In genomic region chr7:55099086-55099831, GRCh38 we compare ENCODE assay signal across 12 cellular contexts.
DNase-seq lines count a peak whose midpoint lies in the region; ATAC-seq and TF ChIP-seq lines count a peak whose summit lies in the region.
"Had no signal": no experiment of that assay in that cellular context is flagged by ENCODE, and none has a peak within 500 bp of the region (broad histone marks: within the 10 kb centered on the region; RNA-seq: fewer than 3 reads in every experiment).

No MANE protein-coding gene starts in this region.

- WGBS in adrenal gland, 4 donors: 37 to 55% (median 49%) methylated on average over 9 of the region's 9 CpGs
- 21 to 34% methylated on average over 5 to 7 of the region's 9 CpGs for WGBS in gastroesophageal sphincter (ENCODE audit: low coverage in 1 of 2), 2 donors

- ATAC-seq in gastroesophageal sphincter (peak; percentile 72), HG02885 (IDR thresholded peaks at IDR 0.05; ENCODE audit: poor library complexity, unreplicated experiment) (no peak)
- ATAC-seq: activated CD8-positive, alpha-beta memory T cell treated with anti-CD3 and anti-CD28 coated beads, Interleukin-2, amount 10 ng/mL, durations not matched to agents 7 days and 5 days had no signal

- TF ChIP-seq POLR2A in adrenal gland (IDR thresholded peaks at IDR 0.05): peak in 1 of 2 donors; percentile 18
- TF ChIP-seq POLR2A in gastroesophageal sphincter (IDR thresholded peaks at IDR 0.05): no peak

- H3K27me3 ChIP-seq in adrenal gland: no peaks in the 10 kb centered on the region
- H3K27me3 ChIP-seq in gastroesophageal sphincter: no peaks in the 10 kb centered on the region

- TF ChIP-seq EP300 in gastroesophageal sphincter (IDR thresholded peaks at IDR 0.05): no peak

- H3K4me3 ChIP-seq in adrenal gland (no peak overlapping the region), gastroesophageal sphincter (no peak overlapping the region)

- H3K27ac ChIP-seq in adrenal gland (peak overlapping the region in 3 of 5 donors; percentile 26 to 81 (median 50)), gastroesophageal sphincter (peak overlapping the region; percentile 25 to 83 (median 81))
- H3K27ac ChIP-seq: KMS-11, parathyroid adenoma had no signal

- DNase-seq in AG08395 (ENCODE audit: low spot score) (peak; percentile 48), adrenal gland (peak in 1 of 7 donors; percentile 37), pons (ENCODE audit: low spot score) (peak; percentile 75), mucosa of gallbladder (ENCODE audit: low spot score) (no peak), NCI-H82 (lab: John Stamatoyannopoulos, UW) (no peak)
- DNase-seq in central memory CD4-positive, alpha-beta T cell: no peak
- DNase-seq: activated CD8-positive, alpha-beta memory T cell treated with anti-CD3 and anti-CD28 coated beads, Interleukin-2, amount 10 ng/mL, durations not matched to agents 7 days and 5 days; cerebellar nuclear complex had no signal

- no peak for TF ChIP-seq CTCF in adrenal gland (IDR thresholded peaks at IDR 0.05)
- no peak for TF ChIP-seq CTCF in gastroesophageal sphincter (IDR thresholded peaks at IDR 0.05)

- intact Hi-C loops in adrenal gland (cut with DNase I): no loop called here

- H3K9me3 ChIP-seq in adrenal gland (replicated peaks in 1 of 3) (no peaks in the 10 kb centered on the region), gastroesophageal sphincter (no peaks in the 10 kb centered on the region)

- H3K36me3 ChIP-seq in adrenal gland (replicated peaks in 1 of 2) (no peaks in the 10 kb centered on the region), gastroesophageal sphincter (no peaks in the 10 kb centered on the region)

- peaks cover 16 to 41% of the 10 kb centered on the region in 2 donors for H3K4me1 ChIP-seq in adrenal gland (replicated peaks in 1 of 2)
- peaks cover 0 to 96% (median 29%) of the 10 kb centered on the region in 3 donors for H3K4me1 ChIP-seq in gastroesophageal sphincter
- H3K4me1 ChIP-seq: parathyroid adenoma had no signal

Comparison
In these comparisons a context has a peak if more than half of its experiments do, and no peak if none do; other contexts are left out.
1. DNase-seq: peak in AG08395 (single experiment) and pons (single experiment); none in central memory CD4-positive, alpha-beta T cell (single experiment), mucosa of gallbladder (single experiment) and NCI-H82 (single experiment).